In the genomic region with DNA sequence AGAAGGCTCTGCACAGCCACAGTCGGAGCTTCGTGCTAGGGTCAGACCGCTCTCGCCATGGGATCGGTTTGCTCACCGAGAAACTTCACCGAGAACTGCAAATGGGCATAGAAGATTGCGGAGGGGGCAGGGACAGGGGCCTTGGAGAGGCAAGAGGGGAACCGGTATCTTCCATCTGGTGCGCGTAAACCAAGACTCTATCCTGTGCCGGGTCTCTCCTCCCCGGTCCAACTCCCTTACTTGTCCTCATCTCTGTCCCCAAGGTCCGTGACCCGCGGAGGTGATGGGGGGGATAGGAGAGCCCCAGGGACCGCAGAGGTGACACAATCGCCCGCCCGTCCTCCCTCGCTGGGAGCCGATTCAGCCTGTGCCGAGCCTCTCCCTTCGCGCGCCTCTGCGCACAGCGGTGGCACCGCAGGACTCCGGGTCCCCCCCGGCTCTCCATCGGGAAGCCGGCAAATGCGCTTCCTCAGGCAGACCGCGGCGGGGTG, we compare ENCODE assay signal across 8 cellular contexts. TPM values are rescaled to one million over a fixed set of nuclear protein-coding genes. Genes with fewer than 3 reads are reported as not detected.
DNase-seq lines count a peak whose midpoint lies in the region; ATAC-seq and TF ChIP-seq lines count a peak whose summit lies in the region.

No MANE protein-coding gene starts in this region.

- TF ChIP-seq POLR2A in ovary (IDR thresholded peaks at IDR 0.05), result no peak

- POLR2A ChIA-PET in activated CD8-positive, alpha-beta T cell treated with anti-CD3 and anti-CD28 coated beads for 36 hours (lab: Charles Lee), result no interaction called here

- H3K4me3 Mint-ChIP-seq in activated CD8-positive, alpha-beta T cell treated with anti-CD3 and anti-CD28 coated beads for 36 hours, result peak overlapping the region; percentile 63
- peak overlapping the region; percentile 83 for H3K4me3 Mint-ChIP-seq in glutamatergic neuron (ENCODE audit: unreplicated experiment)

- no peak for ATAC-seq in activated CD8-positive, alpha-beta T cell treated with anti-CD3 and anti-CD28 coated beads for 36 hours
- no peak for ATAC-seq in HG02870 (IDR thresholded peaks at IDR 0.05; ENCODE audit: unreplicated experiment)

- TF ChIP-seq EP300 in ovary (IDR thresholded peaks at IDR 0.05), result no peak

- 0 to 1% (median 1%) methylated on average over 34 to 37 of the region's 37 CpGs for WGBS in ovary, 3 donors

- H3K4me1 Mint-ChIP-seq in activated CD8-positive, alpha-beta T cell treated with anti-CD3 and anti-CD28 coated beads for 36 hours (ENCODE audit: low read depth), result peaks cover 16% of the 10 kb centered on the region
- peaks cover 8% of the 10 kb centered on the region for H3K4me1 Mint-ChIP-seq in glutamatergic neuron (ENCODE audit: low read depth, unreplicated experiment)

- no peaks in the 10 kb centered on the region for H3K9me3 Mint-ChIP-seq in activated CD8-positive, alpha-beta T cell treated with anti-CD3 and anti-CD28 coated beads for 36 hours
- H3K9me3 Mint-ChIP-seq in glutamatergic neuron (ENCODE audit: unreplicated experiment), result peaks cover 1% of the 10 kb centered on the region

- no peaks in the 10 kb centered on the region for H3K36me3 ChIP-seq in ovary

- peaks cover 11% of the 10 kb centered on the region for H3K4me1 ChIP-seq in ovary (ENCODE audit: insufficient read depth)

- peak overlapping the region; percentile 57 to 86 for H3K27ac ChIP-seq in ovary

- no peaks in the 10 kb centered on the region for H3K36me3 Mint-ChIP-seq in activated CD8-positive, alpha-beta T cell treated with anti-CD3 and anti-CD28 coated beads for 36 hours (ENCODE audit: low read depth)
- H3K36me3 Mint-ChIP-seq in glutamatergic neuron (ENCODE audit: unreplicated experiment), result peaks cover 4% of the 10 kb centered on the region

- H3K9me3 ChIP-seq in ovary, result no peaks in the 10 kb centered on the region

- H3K4me3 ChIP-seq in ovary, result peak overlapping the region; percentile 80

- no peak overlapping the region for H3K27ac Mint-ChIP-seq in activated CD8-positive, alpha-beta T cell treated with anti-CD3 and anti-CD28 coated beads for 36 hours
- H3K27ac Mint-ChIP-seq in glutamatergic neuron (ENCODE audit: unreplicated experiment), result peak overlapping the region; percentile 30

- H3K27me3 ChIP-seq in ovary, result no peaks in the 10 kb centered on the region

- CTCF ChIA-PET in activated CD8-positive, alpha-beta T cell treated with anti-CD3 and anti-CD28 coated beads for 36 hours (lab: Charles Lee), result no interaction called here

- intact Hi-C loops in activated CD8-positive, alpha-beta T cell treated with anti-CD3 and anti-CD28 coated beads for 36 hours (cut with micrococcal nuclease), result no loop called here
- intact Hi-C loops in ovary (cut with DNase I), result loop anchor here in 2 of 4 donors (5.0 to 10.0 kb wide), 4 partner anchors 65 to 233 kb away; a partner anchor contains a TSS

- DNase-seq in stimulated activated CD4-positive, alpha-beta T cell treated with anti-CD3 and anti-CD28 coated beads, Interleukin-1b, Interleukin-23, amount 100 ng/mL, for 48 hours, result peak; percentile 4
- DNase-seq in stimulated activated CD4-positive, alpha-beta T cell treated with anti-CD3 and anti-CD28 coated beads, Interleukin-4, amount 100 ng/mL, for 24 hours, result no peak
- peak; percentile 22 for DNase-seq in activated CD8-positive, alpha-beta T cell treated with anti-CD3 and anti-CD28 coated beads for 36 hours
- peak; percentile 51 for DNase-seq in glutamatergic neuron
- peak; percentile 32 to 60 (median 56) for DNase-seq in ovary
- DNase-seq in iPS-NIHi7 (ENCODE audit: extremely low spot score), result no peak
- DNase-seq in amniotic stem cell (lab: John Stamatoyannopoulos, UW), result no peak

- peaks cover 43% of the 10 kb centered on the region for H3K27me3 Mint-ChIP-seq in activated CD8-positive, alpha-beta T cell treated with anti-CD3 and anti-CD28 coated beads for 36 hours
- peaks cover 16% of the 10 kb centered on the region for H3K27me3 Mint-ChIP-seq in glutamatergic neuron (ENCODE audit: unreplicated experiment)

- TF ChIP-seq CTCF in activated CD8-positive, alpha-beta T cell treated with anti-CD3 and anti-CD28 coated beads for 36 hours (IDR thresholded peaks at IDR 0.05), result no peak
- TF ChIP-seq CTCF in glutamatergic neuron (IDR thresholded peaks at IDR 0.05; ENCODE audit: partially characterized antibody, unreplicated experiment) (no peak), ovary (IDR thresholded peaks at IDR 0.05) (no peak)

RNA-seq across cellular contexts. Expression of a gene that starts 1.0 kb away (rescaled TPM):
- 1 to 10 TPM; 1.6 to 2.2 TPM for total RNA-seq in activated CD8-positive, alpha-beta T cell treated with anti-CD3 and anti-CD28 coated beads for 36 hours
- 31.9 TPM for total RNA-seq in glutamatergic neuron (ENCODE audit: unreplicated experiment)
- total RNA-seq in ovary, result 100 to 1,000 TPM in 5 of 7 donors, 10 to 100 TPM in 2; 96.3 to 203 (median 119) TPM
- polyA plus RNA-seq in ovary, result 100 to 1,000 TPM in 1 of 2 donors, 10 to 100 TPM in 1; 99.3 to 174 TPM

Comparison
In these comparisons a context has a peak if more than half of its experiments do, and no peak if none do; other contexts are left out.
1. DNase-seq: peak in stimulated activated CD4-positive, alpha-beta T cell treated with anti-CD3 and anti-CD28 coated beads, Interleukin-1b, Interleukin-23, amount 100 ng/mL, for 48 hours (single experiment), activated CD8-positive, alpha-beta T cell treated with anti-CD3 and anti-CD28 coated beads for 36 hours (single experiment), glutamatergic neuron (single experiment) and ovary (5 of 5); none in stimulated activated CD4-positive, alpha-beta T cell treated with anti-CD3 and anti-CD28 coated beads, Interleukin-4, amount 100 ng/mL, for 24 hours (single experiment), iPS-NIHi7 (single experiment) and amniotic stem cell (single experiment).
2. RNA of a gene that starts 1.0 kb away (total RNA-seq): 96.3 to 203 TPM in ovary and 31.9 TPM in glutamatergic neuron (single experiment); 1.6 to 2.2 TPM in activated CD8-positive, alpha-beta T cell treated with anti-CD3 and anti-CD28 coated beads for 36 hours; every median in the first group is over 10 times any median in the second.